In the genomic region with DNA sequence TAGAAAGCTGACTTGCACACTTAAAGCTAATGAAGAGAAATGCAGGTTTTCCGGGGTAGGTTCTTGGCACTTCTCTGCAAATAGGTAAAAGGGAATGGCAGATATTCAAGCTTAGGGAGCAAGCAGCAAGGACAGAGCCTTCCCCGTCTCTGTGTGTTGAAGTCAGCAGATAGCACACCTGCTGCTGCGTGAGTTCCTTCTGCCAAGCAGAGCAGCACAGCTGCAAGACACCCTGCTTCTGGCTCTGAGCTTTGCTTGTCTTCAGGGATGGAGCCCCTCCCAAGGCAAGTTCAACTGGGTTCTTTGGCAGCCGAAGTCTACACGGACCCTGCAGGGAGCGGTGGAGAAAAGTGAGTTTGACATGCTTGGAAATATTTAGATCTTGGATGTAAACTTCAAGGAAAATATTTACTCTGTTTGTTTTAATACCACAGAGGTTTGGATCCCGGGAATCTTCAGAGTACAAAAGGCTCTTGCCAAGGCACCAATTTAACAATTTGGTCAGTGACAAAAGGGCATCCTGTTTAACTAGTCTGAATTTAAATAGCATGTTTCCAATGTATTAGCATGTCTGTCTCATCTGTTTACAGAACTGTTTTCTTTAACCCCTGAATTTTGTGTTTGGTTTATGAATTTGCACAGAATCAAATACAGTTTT, we compare ENCODE assay signal across 12 cellular contexts.
A peak's percentile ranks its signal among the peaks of the same experiment; 100 is the strongest.
DNase-seq lines count a peak whose midpoint lies in the region; ATAC-seq and TF ChIP-seq lines count a peak whose summit lies in the region.
"Had no signal": no experiment of that assay in that cellular context is flagged by ENCODE, and none has a peak within 500 bp of the region (broad histone marks: within the 10 kb centered on the region; RNA-seq: fewer than 3 reads in every experiment).

No MANE protein-coding gene starts in this region.

- DNase-seq in heart left ventricle (peak in 3 of 5 donors; percentile 11 to 55 (median 19)), cardiac septum (ENCODE audit: low spot score) (no peak), brain pericyte (ENCODE audit: low read depth, low spot score) (peak; percentile 52), mucosa of descending colon (peak in 1 of 3 donors; percentile 9), ureter (ENCODE audit: low spot score) (peak; percentile 50), NCI-H2171 (lab: John Stamatoyannopoulos, UW) (no peak)
- DNase-seq: activated CD4-positive, alpha-beta memory T cell treated with anti-CD3 and anti-CD28 coated beads, Interleukin-2, amount 10 ng/mL, durations not matched to agents 7 days and 5 days; BE2C; upper lobe of right lung had no signal

- no peaks in the 10 kb centered on the region for H3K36me3 ChIP-seq in heart left ventricle
- H3K36me3 ChIP-seq in mucosa of descending colon (ENCODE audit: low read depth) = no peaks in the 10 kb centered on the region
- H3K36me3 ChIP-seq: BE2C, upper lobe of right lung had no signal

- intact Hi-C loops in heart left ventricle (cut with DNase I) (no loop called here), cardiac septum (cut with DNase I) (no loop called here), mucosa of descending colon (cut with DNase I, micrococcal nuclease) (no loop called here)

- no peak for TF ChIP-seq POLR2A in heart left ventricle (IDR thresholded peaks at IDR 0.05)

- ATAC-seq in heart left ventricle (peak in 3 of 4 donors; percentile 33 to 91 (median 69)), mucosa of descending colon (peak; percentile 19), GM21515 (IDR thresholded peaks at IDR 0.05; ENCODE audit: unreplicated experiment) (no peak), HG03521 (IDR thresholded peaks at IDR 0.05; ENCODE audit: unreplicated experiment) (no peak)

- H3K9me3 ChIP-seq in heart left ventricle (peaks cover 0 to 15% (median 0%) of the 10 kb centered on the region in 12 donors), mucosa of descending colon (no peaks in the 10 kb centered on the region)
- H3K9me3 ChIP-seq: BE2C, upper lobe of right lung had no signal

- peak overlapping the region in 1 of 12 donors; percentile 19 for H3K4me3 ChIP-seq in heart left ventricle
- H3K4me3 ChIP-seq in mucosa of descending colon = no peak overlapping the region
- H3K4me3 ChIP-seq: skin epidermis, upper lobe of right lung had no signal

- H3K27me3 ChIP-seq in heart left ventricle = no peaks in the 10 kb centered on the region
- H3K27me3 ChIP-seq: BE2C, upper lobe of right lung had no signal

- H3K4me1 ChIP-seq in heart left ventricle (peaks cover 0 to 19% (median 6%) of the 10 kb centered on the region in 12 donors), mucosa of descending colon (ENCODE audit: low read depth) (no peaks in the 10 kb centered on the region)
- H3K4me1 ChIP-seq: BE2C, upper lobe of right lung had no signal

- TF ChIP-seq CTCF in heart left ventricle (IDR thresholded peaks at IDR 0.05) = no peak
- TF ChIP-seq CTCF in mucosa of descending colon (IDR thresholded peaks at IDR 0.05) = no peak

- peak overlapping the region in 2 of 12 donors; percentile 15 to 37 for H3K27ac ChIP-seq in heart left ventricle
- H3K27ac ChIP-seq: skin epidermis, upper lobe of right lung had no signal

- 32 to 50% (median 42%) methylated on average over 6 to 7 of the region's 7 CpGs for WGBS in heart left ventricle, 4 donors

Comparison
In these comparisons a context has a peak if more than half of its experiments do, and no peak if none do; other contexts are left out.
1. DNase-seq: peak in heart left ventricle (3 of 5), brain pericyte (single experiment) and ureter (single experiment); none in cardiac septum (single experiment) and NCI-H2171 (single experiment).
2. ATAC-seq: peak in heart left ventricle (3 of 4) and mucosa of descending colon (single experiment); none in GM21515 (single experiment) and HG03521 (single experiment).